In the genomic region with DNA sequence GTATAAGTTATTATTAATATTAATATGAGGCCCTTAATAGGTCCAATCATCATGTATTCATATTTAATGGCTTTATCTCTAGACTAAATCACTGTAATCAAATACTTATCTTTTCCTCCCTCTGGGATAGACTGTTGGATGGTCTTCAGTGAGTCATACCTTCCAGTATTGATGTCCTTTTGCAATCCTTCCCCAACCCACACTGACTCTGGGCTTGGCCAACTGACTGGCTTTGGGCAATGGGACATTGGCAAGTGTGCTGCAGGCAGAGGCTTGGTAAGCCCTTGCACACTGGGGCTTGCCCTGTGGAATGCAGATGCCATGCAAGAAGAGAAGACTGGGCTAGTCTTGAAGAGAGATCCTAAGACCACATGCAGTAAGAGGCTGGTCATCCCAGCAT, we compare ENCODE assay signal across 19 cellular contexts.
A peak's percentile ranks its signal among the peaks of the same experiment; 100 is the strongest.
DNase-seq lines count a peak whose midpoint lies in the region; ATAC-seq, FAIRE-seq and TF ChIP-seq lines count a peak whose summit lies in the region.
"Had no signal": no experiment of that assay in that cellular context is flagged by ENCODE, and none has a peak within 500 bp of the region (broad histone marks: within the 10 kb centered on the region; RNA-seq: fewer than 3 reads in every experiment).

No MANE protein-coding gene starts in this region.

- BruUV-seq in MCF 10A (replicated peaks; lab: Mats Ljungman, UMichigan) = no TSS peak

- no peaks in the 10 kb centered on the region for H3K27me3 Mint-ChIP-seq in MCF 10A (ENCODE audit: insufficient read depth, unreplicated experiment)
- H3K27me3 Mint-ChIP-seq in neural crest cell (ENCODE audit: low read depth) = no peaks in the 10 kb centered on the region
- peaks cover 21% of the 10 kb centered on the region for H3K27me3 Mint-ChIP-seq in activated CD4-positive, alpha-beta memory T cell treated with anti-CD3 and anti-CD28 coated beads for 36 hours

- POLR2A ChIA-PET in MCF 10A (lab: Yijun Ruan, JAX) = interaction anchor here (1.0 kb wide), 1 partner anchor 61 kb away, joined by 5 read pairs; no protein-coding TSS in a partner anchor
- POLR2A ChIA-PET in activated CD4-positive, alpha-beta memory T cell treated with anti-CD3 and anti-CD28 coated beads for 36 hours (lab: Charles Lee) = no interaction called here

- H3K4me3 Mint-ChIP-seq in MCF 10A (ENCODE audit: unreplicated experiment) (no peak overlapping the region), neural crest cell (no peak overlapping the region)
- no peak overlapping the region for H3K4me3 Mint-ChIP-seq in activated CD4-positive, alpha-beta memory T cell treated with anti-CD3 and anti-CD28 coated beads for 36 hours
- H3K4me3 Mint-ChIP-seq: CD14-positive monocyte; CD8-positive, alpha-beta memory T cell; GM23338; HFFc6 had no signal

- no peak for TF ChIP-seq CTCF in MCF 10A (IDR thresholded peaks at IDR 0.05; ENCODE audit: unreplicated experiment)
- TF ChIP-seq CTCF in breast epithelium (IDR thresholded peaks at IDR 0.05) = no peak
- TF ChIP-seq CTCF in neural crest cell (conservative IDR thresholded peaks at IDR 0.05) = no peak
- TF ChIP-seq CTCF in vagina (IDR thresholded peaks at IDR 0.05) = no peak
- TF ChIP-seq CTCF in pancreas (IDR thresholded peaks at IDR 0.05) = no peak

- no peaks in the 10 kb centered on the region for H3K36me3 Mint-ChIP-seq in MCF 10A (ENCODE audit: insufficient read depth, unreplicated experiment)
- no peaks in the 10 kb centered on the region for H3K36me3 Mint-ChIP-seq in neural crest cell (ENCODE audit: low read depth)
- no peaks in the 10 kb centered on the region for H3K36me3 Mint-ChIP-seq in activated CD4-positive, alpha-beta memory T cell treated with anti-CD3 and anti-CD28 coated beads for 36 hours
- H3K36me3 Mint-ChIP-seq: CD14-positive monocyte; CD8-positive, alpha-beta memory T cell had no signal

- H3K27ac ChIP-seq in breast epithelium (no peak overlapping the region), vagina (peak overlapping the region; percentile 54), pancreas (no peak overlapping the region)
- H3K27ac ChIP-seq: 22Rv1, HL-60 had no signal

- no peaks in the 10 kb centered on the region for H3K36me3 ChIP-seq in breast epithelium
- H3K36me3 ChIP-seq in vagina = no peaks in the 10 kb centered on the region
- no peaks in the 10 kb centered on the region for H3K36me3 ChIP-seq in pancreas
- H3K36me3 ChIP-seq: HAP-1 had no signal

- H3K4me3 ChIP-seq in breast epithelium (no peak overlapping the region), vagina (no peak overlapping the region), pancreas (no peak overlapping the region)
- H3K4me3 ChIP-seq: GM12878, GM23338, HAP-1 had no signal

- FAIRE-seq in pancreas (lab: Jason Lieb, UNC) = no peak
- FAIRE-seq: GM12878, GM18507 had no signal

- ATAC-seq in GM21381 (IDR thresholded peaks at IDR 0.05; ENCODE audit: unreplicated experiment) (no peak), pancreas (no peak)
- ATAC-seq: GM12878 had no signal

- H3K9me3 ChIP-seq in breast epithelium (no peaks in the 10 kb centered on the region), vagina (no peaks in the 10 kb centered on the region), pancreas (no peaks in the 10 kb centered on the region)
- H3K9me3 ChIP-seq: Caco-2, HAP-1 had no signal

- H3K27me3 ChIP-seq in breast epithelium (no peaks in the 10 kb centered on the region), vagina (no peaks in the 10 kb centered on the region), pancreas (no peaks in the 10 kb centered on the region)

- intact Hi-C loops in MCF 10A (cut with micrococcal nuclease) (no loop called here), breast epithelium (cut with DNase I; ENCODE audit: low total_unique reads) (no loop called here), vagina (cut with DNase I) (no loop called here), pancreas (cut with DNase I) (no loop called here)
- intact Hi-C loops in activated CD4-positive, alpha-beta memory T cell treated with anti-CD3 and anti-CD28 coated beads for 36 hours (cut with micrococcal nuclease) = no loop called here

- peaks cover 25% of the 10 kb centered on the region for H3K4me1 Mint-ChIP-seq in MCF 10A (ENCODE audit: insufficient read depth, unreplicated experiment)
- H3K4me1 Mint-ChIP-seq in neural crest cell = no peaks in the 10 kb centered on the region
- peaks cover 17% of the 10 kb centered on the region for H3K4me1 Mint-ChIP-seq in activated CD4-positive, alpha-beta memory T cell treated with anti-CD3 and anti-CD28 coated beads for 36 hours (ENCODE audit: low read depth)
- H3K4me1 Mint-ChIP-seq: CD8-positive, alpha-beta memory T cell had no signal

- TF ChIP-seq POLR2A in breast epithelium (IDR thresholded peaks at IDR 0.05) (no peak), vagina (IDR thresholded peaks at IDR 0.05) (no peak)

- CTCF ChIA-PET in MCF 10A (lab: Yijun Ruan, JAX) = interaction anchor here (0.8 kb wide), 1 partner anchor 32 kb away, joined by 3 read pairs; no protein-coding TSS in a partner anchor
- CTCF ChIA-PET in activated CD4-positive, alpha-beta memory T cell treated with anti-CD3 and anti-CD28 coated beads for 36 hours (lab: Charles Lee) = no interaction called here

- H3K4me1 ChIP-seq in breast epithelium (no peaks in the 10 kb centered on the region), vagina (peaks cover 38% of the 10 kb centered on the region), pancreas (no peaks in the 10 kb centered on the region)

- DNase-seq in MCF 10A (ENCODE audit: unreplicated experiment) = peak; percentile 38
- DNase-seq in breast epithelium (ENCODE audit: low spot score in 2 of 2) = no peak
- DNase-seq in fibroblast of peridontal ligament (ENCODE audit: extremely low read depth) = peak; percentile 26
- no peak for DNase-seq in neural crest cell (ENCODE audit: low read depth, low spot score)
- DNase-seq in vagina (ENCODE audit: extremely low spot score in 2 of 2) = no peak
- DNase-seq in pancreas = no peak
- DNase-seq in activated CD4-positive, alpha-beta memory T cell treated with anti-CD3 and anti-CD28 coated beads for 36 hours = no peak
- DNase-seq: Caco-2; CD8-positive, alpha-beta memory T cell; HFFc6; IMR-90 had no signal

- no peaks in the 10 kb centered on the region for H3K9me3 Mint-ChIP-seq in MCF 10A (ENCODE audit: unreplicated experiment)
- H3K9me3 Mint-ChIP-seq in neural crest cell = no peaks in the 10 kb centered on the region
- H3K9me3 Mint-ChIP-seq in activated CD4-positive, alpha-beta memory T cell treated with anti-CD3 and anti-CD28 coated beads for 36 hours = no peaks in the 10 kb centered on the region
- H3K9me3 Mint-ChIP-seq: CD8-positive, alpha-beta memory T cell; GM23338 had no signal

- H3K27ac Mint-ChIP-seq in MCF 10A (ENCODE audit: low read depth, unreplicated experiment) = no peak overlapping the region
- peak overlapping the region; percentile 51 for H3K27ac Mint-ChIP-seq in neural crest cell (ENCODE audit: unreplicated experiment)
- no peak overlapping the region for H3K27ac Mint-ChIP-seq in activated CD4-positive, alpha-beta memory T cell treated with anti-CD3 and anti-CD28 coated beads for 36 hours
- H3K27ac Mint-ChIP-seq: CD8-positive, alpha-beta memory T cell; HFFc6 had no signal

Comparison
In these comparisons a context has a peak if more than half of its experiments do, and no peak if none do; other contexts are left out.
1. DNase-seq: peak in MCF 10A (single experiment) and fibroblast of peridontal ligament (single experiment); none in breast epithelium (0 of 2), neural crest cell (single experiment), vagina (0 of 2), pancreas (0 of 6) and activated CD4-positive, alpha-beta memory T cell treated with anti-CD3 and anti-CD28 coated beads for 36 hours (single experiment).